Comparison of ENCODE assay signal across 9 cellular contexts in the genomic region with DNA sequence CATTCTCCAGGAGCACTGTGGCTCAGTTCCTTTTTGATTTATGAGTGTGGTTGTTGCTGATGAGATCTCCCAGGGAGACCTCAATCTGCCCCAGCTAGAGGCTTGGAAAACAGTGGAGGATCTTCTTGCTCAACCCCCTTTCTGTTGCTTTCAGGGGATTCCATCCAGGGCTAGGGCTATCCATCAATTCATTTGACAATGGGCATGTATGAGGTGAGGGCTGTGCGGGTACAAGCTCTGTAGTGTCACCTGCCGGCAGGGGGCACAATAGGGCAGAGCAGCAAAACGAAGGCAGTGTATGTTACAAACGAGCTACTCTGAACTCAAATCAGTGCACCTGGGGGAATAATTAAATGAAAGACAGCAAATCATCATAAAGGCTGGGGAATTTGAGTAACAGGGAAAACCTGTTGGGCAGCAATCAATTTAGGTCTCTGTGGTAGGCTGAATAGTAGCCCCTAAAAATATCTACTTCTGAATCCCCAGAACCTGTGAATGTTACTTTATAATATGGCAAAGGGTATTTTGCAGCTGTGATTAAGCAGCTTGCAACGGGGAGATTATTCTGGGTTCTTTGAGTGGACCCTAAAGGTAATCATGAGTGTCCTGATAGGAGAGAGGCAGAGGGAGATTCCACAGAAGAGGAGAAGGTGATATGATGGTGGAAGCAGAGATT.
DNase-seq lines count a peak whose midpoint lies in the region; ATAC-seq and TF ChIP-seq lines count a peak whose summit lies in the region.
"Had no signal": no experiment of that assay in that cellular context is flagged by ENCODE, and none has a peak within 500 bp of the region (broad histone marks: within the 10 kb centered on the region; RNA-seq: fewer than 3 reads in every experiment).

No MANE protein-coding gene starts in this region.

- H3K27ac ChIP-seq in ascending aorta: no peak overlapping the region
- H3K27ac ChIP-seq: skin epidermis had no signal

- ATAC-seq in GM21367 (IDR thresholded peaks at IDR 0.05; ENCODE audit: unreplicated experiment) (peak; percentile 60), GM18870 (IDR thresholded peaks at IDR 0.05; ENCODE audit: unreplicated experiment) (no peak)

- no peak overlapping the region for H3K4me3 ChIP-seq in ascending aorta
- H3K4me3 ChIP-seq: skin epidermis had no signal

- TF ChIP-seq CTCF in ascending aorta (IDR thresholded peaks at IDR 0.05): peak; percentile 68 to 79 (median 75)

- intact Hi-C loops in ascending aorta (cut with DNase I): loop anchor here (1.0 kb wide), 1 partner anchor 759 kb away; no protein-coding TSS in a partner anchor

- no peaks in the 10 kb centered on the region for H3K36me3 ChIP-seq in ascending aorta

- H3K9me3 ChIP-seq in ascending aorta: no peaks in the 10 kb centered on the region

- DNase-seq in AML-193 (lab: John Stamatoyannopoulos, UW) (peak; percentile 32 to 44), NCI-H1105 (lab: John Stamatoyannopoulos, UW) (peak; percentile 66), T-helper 22 cell (ENCODE audit: low read depth) (peak; percentile 36), ascending aorta (ENCODE audit: low spot score in 2 of 2) (peak in 1 of 2 donors; percentile 77), iPS-NIHi7 (ENCODE audit: extremely low spot score) (peak; percentile 78)
- DNase-seq in stimulated activated CD4-positive, alpha-beta T cell treated with anti-CD3 and anti-CD28 coated beads, Interleukin-15, amount 100 ng/mL, for 1 hour (ENCODE audit: low read depth in 1 of 2, low spot score in 1 of 2): peak; percentile 59 to 67

- no peaks in the 10 kb centered on the region for H3K27me3 ChIP-seq in ascending aorta

- no peaks in the 10 kb centered on the region for H3K4me1 ChIP-seq in ascending aorta
